ENCODE assay signal across 1 cellular context in genomic region chr3:71392277-71392676, GRCh38.
TF ChIP-seq lines count a peak whose summit lies in the region.

No MANE protein-coding gene starts in this region.

TF ChIP-seq in GM12878, 131 proteins besides CTCF, POLR2A, EP300 and RAD21 (continued from another document and continues in another):
- no peak for TF ChIP-seq REST (IDR thresholded peaks at IDR 0.05; ENCODE audit: low read depth, low read length)
- TF ChIP-seq, protein P1, sequence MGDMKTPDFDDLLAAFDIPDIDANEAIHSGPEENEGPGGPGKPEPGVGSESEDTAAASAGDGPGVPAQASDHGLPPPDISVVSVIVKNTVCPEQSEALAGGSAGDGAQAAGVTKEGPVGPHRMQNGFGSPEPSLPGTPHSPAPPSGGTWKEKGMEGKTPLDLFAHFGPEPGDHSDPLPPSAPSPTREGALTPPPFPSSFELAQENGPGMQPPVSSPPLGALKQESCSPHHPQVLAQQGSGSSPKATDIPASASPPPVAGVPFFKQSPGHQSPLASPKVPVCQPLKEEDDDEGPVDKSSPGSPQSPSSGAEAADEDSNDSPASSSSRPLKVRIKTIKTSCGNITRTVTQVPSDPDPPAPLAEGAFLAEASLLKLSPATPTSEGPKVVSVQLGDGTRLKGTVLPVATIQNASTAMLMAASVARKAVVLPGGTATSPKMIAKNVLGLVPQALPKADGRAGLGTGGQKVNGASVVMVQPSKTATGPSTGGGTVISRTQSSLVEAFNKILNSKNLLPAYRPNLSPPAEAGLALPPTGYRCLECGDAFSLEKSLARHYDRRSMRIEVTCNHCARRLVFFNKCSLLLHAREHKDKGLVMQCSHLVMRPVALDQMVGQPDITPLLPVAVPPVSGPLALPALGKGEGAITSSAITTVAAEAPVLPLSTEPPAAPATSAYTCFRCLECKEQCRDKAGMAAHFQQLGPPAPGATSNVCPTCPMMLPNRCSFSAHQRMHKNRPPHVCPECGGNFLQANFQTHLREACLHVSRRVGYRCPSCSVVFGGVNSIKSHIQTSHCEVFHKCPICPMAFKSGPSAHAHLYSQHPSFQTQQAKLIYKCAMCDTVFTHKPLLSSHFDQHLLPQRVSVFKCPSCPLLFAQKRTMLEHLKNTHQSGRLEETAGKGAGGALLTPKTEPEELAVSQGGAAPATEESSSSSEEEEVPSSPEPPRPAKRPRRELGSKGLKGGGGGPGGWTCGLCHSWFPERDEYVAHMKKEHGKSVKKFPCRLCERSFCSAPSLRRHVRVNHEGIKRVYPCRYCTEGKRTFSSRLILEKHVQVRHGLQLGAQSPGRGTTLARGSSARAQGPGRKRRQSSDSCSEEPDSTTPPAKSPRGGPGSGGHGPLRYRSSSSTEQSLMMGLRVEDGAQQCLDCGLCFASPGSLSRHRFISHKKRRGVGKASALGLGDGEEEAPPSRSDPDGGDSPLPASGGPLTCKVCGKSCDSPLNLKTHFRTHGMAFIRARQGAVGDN (IDR thresholded peaks at IDR 0.05) = no peak
- TF ChIP-seq SMC3 (IDR thresholded peaks at IDR 0.05; ENCODE audit: borderline replicate concordance, low read length) = no peak
- TF ChIP-seq JUND (IDR thresholded peaks at IDR 0.05; ENCODE audit: low read depth, low read length) = no peak
- TF ChIP-seq, protein P2, sequence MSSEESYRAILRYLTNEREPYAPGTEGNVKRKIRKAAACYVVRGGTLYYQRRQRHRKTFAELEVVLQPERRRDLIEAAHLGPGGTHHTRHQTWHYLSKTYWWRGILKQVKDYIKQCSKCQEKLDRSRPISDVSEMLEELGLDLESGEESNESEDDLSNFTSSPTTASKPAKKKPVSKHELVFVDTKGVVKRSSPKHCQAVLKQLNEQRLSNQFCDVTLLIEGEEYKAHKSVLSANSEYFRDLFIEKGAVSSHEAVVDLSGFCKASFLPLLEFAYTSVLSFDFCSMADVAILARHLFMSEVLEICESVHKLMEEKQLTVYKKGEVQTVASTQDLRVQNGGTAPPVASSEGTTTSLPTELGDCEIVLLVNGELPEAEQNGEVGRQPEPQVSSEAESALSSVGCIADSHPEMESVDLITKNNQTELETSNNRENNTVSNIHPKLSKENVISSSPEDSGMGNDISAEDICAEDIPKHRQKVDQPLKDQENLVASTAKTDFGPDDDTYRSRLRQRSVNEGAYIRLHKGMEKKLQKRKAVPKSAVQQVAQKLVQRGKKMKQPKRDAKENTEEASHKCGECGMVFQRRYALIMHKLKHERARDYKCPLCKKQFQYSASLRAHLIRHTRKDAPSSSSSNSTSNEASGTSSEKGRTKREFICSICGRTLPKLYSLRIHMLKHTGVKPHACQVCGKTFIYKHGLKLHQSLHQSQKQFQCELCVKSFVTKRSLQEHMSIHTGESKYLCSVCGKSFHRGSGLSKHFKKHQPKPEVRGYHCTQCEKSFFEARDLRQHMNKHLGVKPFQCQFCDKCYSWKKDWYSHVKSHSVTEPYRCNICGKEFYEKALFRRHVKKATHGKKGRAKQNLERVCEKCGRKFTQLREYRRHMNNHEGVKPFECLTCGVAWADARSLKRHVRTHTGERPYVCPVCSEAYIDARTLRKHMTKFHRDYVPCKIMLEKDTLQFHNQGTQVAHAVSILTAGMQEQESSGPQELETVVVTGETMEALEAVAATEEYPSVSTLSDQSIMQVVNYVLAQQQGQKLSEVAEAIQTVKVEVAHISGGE (CRISPR knock-in tag; IDR thresholded peaks at IDR 0.05) = no peak
- no peak for TF ChIP-seq EGR1 (IDR thresholded peaks at IDR 0.05; ENCODE audit: borderline replicate concordance in 1 of 2, low read depth in 2 of 2, low read length in 2 of 2)
- no peak for TF ChIP-seq ZNF274 (IDR thresholded peaks at IDR 0.05; ENCODE audit: insufficient read depth, insufficient read length)
- TF ChIP-seq, protein P3, sequence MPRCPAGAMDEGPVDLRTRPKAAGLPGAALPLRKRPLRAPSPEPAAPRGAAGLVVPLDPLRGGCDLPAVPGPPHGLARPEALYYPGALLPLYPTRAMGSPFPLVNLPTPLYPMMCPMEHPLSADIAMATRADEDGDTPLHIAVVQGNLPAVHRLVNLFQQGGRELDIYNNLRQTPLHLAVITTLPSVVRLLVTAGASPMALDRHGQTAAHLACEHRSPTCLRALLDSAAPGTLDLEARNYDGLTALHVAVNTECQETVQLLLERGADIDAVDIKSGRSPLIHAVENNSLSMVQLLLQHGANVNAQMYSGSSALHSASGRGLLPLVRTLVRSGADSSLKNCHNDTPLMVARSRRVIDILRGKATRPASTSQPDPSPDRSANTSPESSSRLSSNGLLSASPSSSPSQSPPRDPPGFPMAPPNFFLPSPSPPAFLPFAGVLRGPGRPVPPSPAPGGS (IDR thresholded peaks at IDR 0.05; ENCODE audit: borderline replicate concordance, insufficient read depth, low read depth, low read length, poor library complexity, severe bottlenecking) = no peak
- TF ChIP-seq MTA2 (IDR thresholded peaks at IDR 0.05; ENCODE audit: low read depth) = peak; percentile 97
- TF ChIP-seq, protein P4, sequence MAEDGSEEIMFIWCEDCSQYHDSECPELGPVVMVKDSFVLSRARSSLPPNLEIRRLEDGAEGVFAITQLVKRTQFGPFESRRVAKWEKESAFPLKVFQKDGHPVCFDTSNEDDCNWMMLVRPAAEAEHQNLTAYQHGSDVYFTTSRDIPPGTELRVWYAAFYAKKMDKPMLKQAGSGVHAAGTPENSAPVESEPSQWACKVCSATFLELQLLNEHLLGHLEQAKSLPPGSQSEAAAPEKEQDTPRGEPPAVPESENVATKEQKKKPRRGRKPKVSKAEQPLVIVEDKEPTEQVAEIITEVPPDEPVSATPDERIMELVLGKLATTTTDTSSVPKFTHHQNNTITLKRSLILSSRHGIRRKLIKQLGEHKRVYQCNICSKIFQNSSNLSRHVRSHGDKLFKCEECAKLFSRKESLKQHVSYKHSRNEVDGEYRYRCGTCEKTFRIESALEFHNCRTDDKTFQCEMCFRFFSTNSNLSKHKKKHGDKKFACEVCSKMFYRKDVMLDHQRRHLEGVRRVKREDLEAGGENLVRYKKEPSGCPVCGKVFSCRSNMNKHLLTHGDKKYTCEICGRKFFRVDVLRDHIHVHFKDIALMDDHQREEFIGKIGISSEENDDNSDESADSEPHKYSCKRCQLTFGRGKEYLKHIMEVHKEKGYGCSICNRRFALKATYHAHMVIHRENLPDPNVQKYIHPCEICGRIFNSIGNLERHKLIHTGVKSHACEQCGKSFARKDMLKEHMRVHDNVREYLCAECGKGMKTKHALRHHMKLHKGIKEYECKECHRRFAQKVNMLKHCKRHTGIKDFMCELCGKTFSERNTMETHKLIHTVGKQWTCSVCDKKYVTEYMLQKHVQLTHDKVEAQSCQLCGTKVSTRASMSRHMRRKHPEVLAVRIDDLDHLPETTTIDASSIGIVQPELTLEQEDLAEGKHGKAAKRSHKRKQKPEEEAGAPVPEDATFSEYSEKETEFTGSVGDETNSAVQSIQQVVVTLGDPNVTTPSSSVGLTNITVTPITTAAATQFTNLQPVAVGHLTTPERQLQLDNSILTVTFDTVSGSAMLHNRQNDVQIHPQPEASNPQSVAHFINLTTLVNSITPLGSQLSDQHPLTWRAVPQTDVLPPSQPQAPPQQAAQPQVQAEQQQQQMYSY (CRISPR knock-in tag; IDR thresholded peaks at IDR 0.05) = no peak
- TF ChIP-seq WRNIP1 (IDR thresholded peaks at IDR 0.05; ENCODE audit: borderline replicate concordance, low read depth, low read length) = no peak
- TF ChIP-seq SREBF1 (IDR thresholded peaks at IDR 0.05; ENCODE audit: low read length) = no peak
- peak; percentile 44 to 71; a peak in 2 of 4 replicates for TF ChIP-seq IKZF2 (IDR thresholded peaks at IDR 0.05)
- TF ChIP-seq MAX (IDR thresholded peaks at IDR 0.05; ENCODE audit: low read depth, low read length) = no peak
- peak; percentile 88; the same call in 1 of the 2 replicates for TF ChIP-seq FOXM1 (IDR thresholded peaks at IDR 0.05; ENCODE audit: low read depth, low read length)
- TF ChIP-seq ZZZ3 (IDR thresholded peaks at IDR 0.05; ENCODE audit: control insufficient read depth, insufficient read length, low read depth) = no peak
- TF ChIP-seq KDM1A (IDR thresholded peaks at IDR 0.05; ENCODE audit: borderline replicate concordance) = no peak
- TF ChIP-seq IRF4 (IDR thresholded peaks at IDR 0.05; ENCODE audit: low read depth, low read length) = no peak
- TF ChIP-seq SUPT20H (IDR thresholded peaks at IDR 0.05; ENCODE audit: borderline replicate concordance, control insufficient read depth, low read depth, low read length) = no peak
- no peak for TF ChIP-seq POLR2AphosphoS5 (IDR thresholded peaks at IDR 0.05; ENCODE audit: low read length)
- 0 out of 2 replicates have a peak, but pooled peaks have one; percentile 20 for TF ChIP-seq ZNF24 (IDR thresholded peaks at IDR 0.05)
- TF ChIP-seq, protein P5, sequence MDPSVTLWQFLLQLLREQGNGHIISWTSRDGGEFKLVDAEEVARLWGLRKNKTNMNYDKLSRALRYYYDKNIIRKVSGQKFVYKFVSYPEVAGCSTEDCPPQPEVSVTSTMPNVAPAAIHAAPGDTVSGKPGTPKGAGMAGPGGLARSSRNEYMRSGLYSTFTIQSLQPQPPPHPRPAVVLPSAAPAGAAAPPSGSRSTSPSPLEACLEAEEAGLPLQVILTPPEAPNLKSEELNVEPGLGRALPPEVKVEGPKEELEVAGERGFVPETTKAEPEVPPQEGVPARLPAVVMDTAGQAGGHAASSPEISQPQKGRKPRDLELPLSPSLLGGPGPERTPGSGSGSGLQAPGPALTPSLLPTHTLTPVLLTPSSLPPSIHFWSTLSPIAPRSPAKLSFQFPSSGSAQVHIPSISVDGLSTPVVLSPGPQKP (IDR thresholded peaks at IDR 0.05; ENCODE audit: low read depth, low read length) = no peak
- peak; percentile 37; the same call in 1 of the 2 replicates for TF ChIP-seq ZBTB40 (IDR thresholded peaks at IDR 0.05; ENCODE audit: borderline replicate concordance)
- TF ChIP-seq, protein P6, sequence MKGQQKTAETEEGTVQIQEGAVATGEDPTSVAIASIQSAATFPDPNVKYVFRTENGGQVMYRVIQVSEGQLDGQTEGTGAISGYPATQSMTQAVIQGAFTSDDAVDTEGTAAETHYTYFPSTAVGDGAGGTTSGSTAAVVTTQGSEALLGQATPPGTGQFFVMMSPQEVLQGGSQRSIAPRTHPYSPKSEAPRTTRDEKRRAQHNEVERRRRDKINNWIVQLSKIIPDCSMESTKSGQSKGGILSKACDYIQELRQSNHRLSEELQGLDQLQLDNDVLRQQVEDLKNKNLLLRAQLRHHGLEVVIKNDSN (IDR thresholded peaks at IDR 0.05; ENCODE audit: borderline replicate concordance, extremely low read length, insufficient read depth, low read depth, low read length) = no peak
- TF ChIP-seq STAT3 (IDR thresholded peaks at IDR 0.05; ENCODE audit: low read depth, low read length) = no peak
- no peak for TF ChIP-seq SREBF2 (IDR thresholded peaks at IDR 0.05; ENCODE audit: low read length)
- TF ChIP-seq JUNB (IDR thresholded peaks at IDR 0.05) = peak; percentile 64
- no peak; the same call in 1 of the 2 replicates for TF ChIP-seq BCL11A (IDR thresholded peaks at IDR 0.05; ENCODE audit: low read depth, low read length)
- TF ChIP-seq SMARCA5 (IDR thresholded peaks at IDR 0.05) = no peak
